1 cellular context compared by ENCODE assay signal in the genomic region with DNA sequence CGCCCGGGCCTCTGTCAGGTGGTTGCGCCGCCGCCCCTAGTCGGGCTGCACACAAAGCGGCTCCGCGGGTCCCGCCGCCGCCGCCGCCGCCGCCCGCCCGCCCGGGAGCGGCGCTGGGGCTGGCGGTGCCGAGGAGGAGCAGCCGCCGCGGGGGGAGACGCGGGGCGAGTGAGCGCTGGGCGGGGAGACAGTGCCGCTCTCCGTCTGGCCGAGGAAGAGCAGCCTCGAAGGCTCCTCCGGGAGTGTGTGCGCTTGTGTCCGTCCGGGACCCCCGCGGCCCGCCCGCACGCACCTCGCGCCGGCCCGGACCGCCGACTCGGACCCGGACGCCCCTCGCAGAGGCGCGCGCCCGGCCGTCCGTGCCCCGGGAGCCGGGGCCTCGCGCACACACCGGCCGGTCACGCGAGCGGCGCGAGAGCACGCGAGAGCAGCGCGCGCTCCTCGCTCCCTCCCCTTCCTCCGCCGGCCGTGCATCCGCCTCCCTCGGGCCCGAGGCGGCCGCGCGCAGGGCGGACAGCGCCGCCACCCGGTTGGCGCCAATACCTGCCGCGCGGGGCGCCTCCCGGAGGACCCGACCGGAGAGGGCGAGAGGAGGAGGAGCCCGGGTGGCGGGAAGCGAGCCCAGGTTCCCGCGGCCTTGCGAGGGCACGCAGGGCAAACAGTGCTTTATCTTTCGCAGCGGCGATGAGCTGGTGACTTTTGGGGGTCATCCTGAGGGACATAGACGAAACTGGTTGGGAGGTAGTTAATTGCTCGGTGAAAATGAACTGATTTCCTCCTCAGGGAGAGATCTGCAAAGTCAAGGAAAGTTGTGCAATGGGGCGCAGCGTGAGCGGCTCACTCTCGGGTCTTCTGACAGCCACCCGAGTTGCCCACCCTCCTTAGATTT.
TF ChIP-seq lines count a peak whose summit lies in the region.

A gene with protein sequence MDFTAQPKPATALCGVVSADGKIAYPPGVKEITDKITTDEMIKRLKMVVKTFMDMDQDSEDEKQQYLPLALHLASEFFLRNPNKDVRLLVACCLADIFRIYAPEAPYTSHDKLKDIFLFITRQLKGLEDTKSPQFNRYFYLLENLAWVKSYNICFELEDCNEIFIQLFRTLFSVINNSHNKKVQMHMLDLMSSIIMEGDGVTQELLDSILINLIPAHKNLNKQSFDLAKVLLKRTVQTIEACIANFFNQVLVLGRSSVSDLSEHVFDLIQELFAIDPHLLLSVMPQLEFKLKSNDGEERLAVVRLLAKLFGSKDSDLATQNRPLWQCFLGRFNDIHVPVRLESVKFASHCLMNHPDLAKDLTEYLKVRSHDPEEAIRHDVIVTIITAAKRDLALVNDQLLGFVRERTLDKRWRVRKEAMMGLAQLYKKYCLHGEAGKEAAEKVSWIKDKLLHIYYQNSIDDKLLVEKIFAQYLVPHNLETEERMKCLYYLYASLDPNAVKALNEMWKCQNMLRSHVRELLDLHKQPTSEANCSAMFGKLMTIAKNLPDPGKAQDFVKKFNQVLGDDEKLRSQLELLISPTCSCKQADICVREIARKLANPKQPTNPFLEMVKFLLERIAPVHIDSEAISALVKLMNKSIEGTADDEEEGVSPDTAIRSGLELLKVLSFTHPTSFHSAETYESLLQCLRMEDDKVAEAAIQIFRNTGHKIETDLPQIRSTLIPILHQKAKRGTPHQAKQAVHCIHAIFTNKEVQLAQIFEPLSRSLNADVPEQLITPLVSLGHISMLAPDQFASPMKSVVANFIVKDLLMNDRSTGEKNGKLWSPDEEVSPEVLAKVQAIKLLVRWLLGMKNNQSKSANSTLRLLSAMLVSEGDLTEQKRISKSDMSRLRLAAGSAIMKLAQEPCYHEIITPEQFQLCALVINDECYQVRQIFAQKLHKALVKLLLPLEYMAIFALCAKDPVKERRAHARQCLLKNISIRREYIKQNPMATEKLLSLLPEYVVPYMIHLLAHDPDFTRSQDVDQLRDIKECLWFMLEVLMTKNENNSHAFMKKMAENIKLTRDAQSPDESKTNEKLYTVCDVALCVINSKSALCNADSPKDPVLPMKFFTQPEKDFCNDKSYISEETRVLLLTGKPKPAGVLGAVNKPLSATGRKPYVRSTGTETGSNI (N-terminal part only) (minus strand): TSS at position 423 of the 889 bp plus-strand sequence. CDS start 1,334 bp downstream, outside the sequence.

TF ChIP-seq in WTC11, 78 proteins besides CTCF, POLR2A, EP300 and RAD21 (continued from another document and continues in another):
- TF ChIP-seq, protein P1, sequence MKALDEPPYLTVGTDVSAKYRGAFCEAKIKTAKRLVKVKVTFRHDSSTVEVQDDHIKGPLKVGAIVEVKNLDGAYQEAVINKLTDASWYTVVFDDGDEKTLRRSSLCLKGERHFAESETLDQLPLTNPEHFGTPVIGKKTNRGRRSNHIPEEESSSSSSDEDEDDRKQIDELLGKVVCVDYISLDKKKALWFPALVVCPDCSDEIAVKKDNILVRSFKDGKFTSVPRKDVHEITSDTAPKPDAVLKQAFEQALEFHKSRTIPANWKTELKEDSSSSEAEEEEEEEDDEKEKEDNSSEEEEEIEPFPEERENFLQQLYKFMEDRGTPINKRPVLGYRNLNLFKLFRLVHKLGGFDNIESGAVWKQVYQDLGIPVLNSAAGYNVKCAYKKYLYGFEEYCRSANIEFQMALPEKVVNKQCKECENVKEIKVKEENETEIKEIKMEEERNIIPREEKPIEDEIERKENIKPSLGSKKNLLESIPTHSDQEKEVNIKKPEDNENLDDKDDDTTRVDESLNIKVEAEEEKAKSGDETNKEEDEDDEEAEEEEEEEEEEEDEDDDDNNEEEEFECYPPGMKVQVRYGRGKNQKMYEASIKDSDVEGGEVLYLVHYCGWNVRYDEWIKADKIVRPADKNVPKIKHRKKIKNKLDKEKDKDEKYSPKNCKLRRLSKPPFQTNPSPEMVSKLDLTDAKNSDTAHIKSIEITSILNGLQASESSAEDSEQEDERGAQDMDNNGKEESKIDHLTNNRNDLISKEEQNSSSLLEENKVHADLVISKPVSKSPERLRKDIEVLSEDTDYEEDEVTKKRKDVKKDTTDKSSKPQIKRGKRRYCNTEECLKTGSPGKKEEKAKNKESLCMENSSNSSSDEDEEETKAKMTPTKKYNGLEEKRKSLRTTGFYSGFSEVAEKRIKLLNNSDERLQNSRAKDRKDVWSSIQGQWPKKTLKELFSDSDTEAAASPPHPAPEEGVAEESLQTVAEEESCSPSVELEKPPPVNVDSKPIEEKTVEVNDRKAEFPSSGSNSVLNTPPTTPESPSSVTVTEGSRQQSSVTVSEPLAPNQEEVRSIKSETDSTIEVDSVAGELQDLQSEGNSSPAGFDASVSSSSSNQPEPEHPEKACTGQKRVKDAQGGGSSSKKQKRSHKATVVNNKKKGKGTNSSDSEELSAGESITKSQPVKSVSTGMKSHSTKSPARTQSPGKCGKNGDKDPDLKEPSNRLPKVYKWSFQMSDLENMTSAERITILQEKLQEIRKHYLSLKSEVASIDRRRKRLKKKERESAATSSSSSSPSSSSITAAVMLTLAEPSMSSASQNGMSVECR (CRISPR knock-in tag; IDR thresholded peaks at IDR 0.05; ENCODE audit: borderline replicate concordance) = peak; percentile 58; the same call in 1 of the 2 replicates
- TF ChIP-seq, protein P2, sequence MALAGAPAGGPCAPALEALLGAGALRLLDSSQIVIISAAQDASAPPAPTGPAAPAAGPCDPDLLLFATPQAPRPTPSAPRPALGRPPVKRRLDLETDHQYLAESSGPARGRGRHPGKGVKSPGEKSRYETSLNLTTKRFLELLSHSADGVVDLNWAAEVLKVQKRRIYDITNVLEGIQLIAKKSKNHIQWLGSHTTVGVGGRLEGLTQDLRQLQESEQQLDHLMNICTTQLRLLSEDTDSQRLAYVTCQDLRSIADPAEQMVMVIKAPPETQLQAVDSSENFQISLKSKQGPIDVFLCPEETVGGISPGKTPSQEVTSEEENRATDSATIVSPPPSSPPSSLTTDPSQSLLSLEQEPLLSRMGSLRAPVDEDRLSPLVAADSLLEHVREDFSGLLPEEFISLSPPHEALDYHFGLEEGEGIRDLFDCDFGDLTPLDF (CRISPR knock-in tag; IDR thresholded peaks at IDR 0.05) = no peak
- TF ChIP-seq, protein P3, sequence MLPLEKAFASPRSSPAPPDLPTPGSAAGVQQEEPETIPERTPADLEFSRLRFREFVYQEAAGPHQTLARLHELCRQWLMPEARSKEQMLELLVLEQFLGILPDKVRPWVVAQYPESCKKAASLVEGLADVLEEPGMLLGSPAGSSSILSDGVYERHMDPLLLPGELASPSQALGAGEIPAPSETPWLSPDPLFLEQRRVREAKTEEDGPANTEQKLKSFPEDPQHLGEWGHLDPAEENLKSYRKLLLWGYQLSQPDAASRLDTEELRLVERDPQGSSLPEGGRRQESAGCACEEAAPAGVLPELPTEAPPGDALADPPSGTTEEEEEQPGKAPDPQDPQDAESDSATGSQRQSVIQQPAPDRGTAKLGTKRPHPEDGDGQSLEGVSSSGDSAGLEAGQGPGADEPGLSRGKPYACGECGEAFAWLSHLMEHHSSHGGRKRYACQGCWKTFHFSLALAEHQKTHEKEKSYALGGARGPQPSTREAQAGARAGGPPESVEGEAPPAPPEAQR (CRISPR knock-in tag; IDR thresholded peaks at IDR 0.05) = no peak
- 0 out of 2 replicates have a peak, but pooled peaks have one; percentile 14 for TF ChIP-seq ZNF423 (CRISPR knock-in tag; IDR thresholded peaks at IDR 0.05)
- no peak; the same call in 1 of the 2 replicates for TF ChIP-seq ELF4 (CRISPR knock-in tag; IDR thresholded peaks at IDR 0.05; ENCODE audit: low read depth)
- TF ChIP-seq, protein P4, sequence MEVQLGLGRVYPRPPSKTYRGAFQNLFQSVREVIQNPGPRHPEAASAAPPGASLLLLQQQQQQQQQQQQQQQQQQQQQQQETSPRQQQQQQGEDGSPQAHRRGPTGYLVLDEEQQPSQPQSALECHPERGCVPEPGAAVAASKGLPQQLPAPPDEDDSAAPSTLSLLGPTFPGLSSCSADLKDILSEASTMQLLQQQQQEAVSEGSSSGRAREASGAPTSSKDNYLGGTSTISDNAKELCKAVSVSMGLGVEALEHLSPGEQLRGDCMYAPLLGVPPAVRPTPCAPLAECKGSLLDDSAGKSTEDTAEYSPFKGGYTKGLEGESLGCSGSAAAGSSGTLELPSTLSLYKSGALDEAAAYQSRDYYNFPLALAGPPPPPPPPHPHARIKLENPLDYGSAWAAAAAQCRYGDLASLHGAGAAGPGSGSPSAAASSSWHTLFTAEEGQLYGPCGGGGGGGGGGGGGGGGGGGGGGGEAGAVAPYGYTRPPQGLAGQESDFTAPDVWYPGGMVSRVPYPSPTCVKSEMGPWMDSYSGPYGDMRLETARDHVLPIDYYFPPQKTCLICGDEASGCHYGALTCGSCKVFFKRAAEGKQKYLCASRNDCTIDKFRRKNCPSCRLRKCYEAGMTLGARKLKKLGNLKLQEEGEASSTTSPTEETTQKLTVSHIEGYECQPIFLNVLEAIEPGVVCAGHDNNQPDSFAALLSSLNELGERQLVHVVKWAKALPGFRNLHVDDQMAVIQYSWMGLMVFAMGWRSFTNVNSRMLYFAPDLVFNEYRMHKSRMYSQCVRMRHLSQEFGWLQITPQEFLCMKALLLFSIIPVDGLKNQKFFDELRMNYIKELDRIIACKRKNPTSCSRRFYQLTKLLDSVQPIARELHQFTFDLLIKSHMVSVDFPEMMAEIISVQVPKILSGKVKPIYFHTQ (CRISPR knock-in tag; IDR thresholded peaks at IDR 0.05) = no peak
- TF ChIP-seq, protein P5, sequence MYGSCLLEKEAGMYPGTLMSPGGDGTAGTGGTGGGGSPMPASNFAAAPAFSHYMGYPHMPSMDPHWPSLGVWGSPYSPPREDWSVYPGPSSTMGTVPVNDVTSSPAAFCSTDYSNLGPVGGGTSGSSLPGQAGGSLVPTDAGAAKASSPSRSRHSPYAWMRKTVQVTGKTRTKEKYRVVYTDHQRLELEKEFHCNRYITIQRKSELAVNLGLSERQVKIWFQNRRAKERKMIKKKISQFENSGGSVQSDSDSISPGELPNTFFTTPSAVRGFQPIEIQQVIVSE (CRISPR knock-in tag; IDR thresholded peaks at IDR 0.05; ENCODE audit: borderline replicate concordance) = no peak
- no peak for TF ChIP-seq NR2C2 (CRISPR knock-in tag; IDR thresholded peaks at IDR 0.05)
- TF ChIP-seq, protein P6, sequence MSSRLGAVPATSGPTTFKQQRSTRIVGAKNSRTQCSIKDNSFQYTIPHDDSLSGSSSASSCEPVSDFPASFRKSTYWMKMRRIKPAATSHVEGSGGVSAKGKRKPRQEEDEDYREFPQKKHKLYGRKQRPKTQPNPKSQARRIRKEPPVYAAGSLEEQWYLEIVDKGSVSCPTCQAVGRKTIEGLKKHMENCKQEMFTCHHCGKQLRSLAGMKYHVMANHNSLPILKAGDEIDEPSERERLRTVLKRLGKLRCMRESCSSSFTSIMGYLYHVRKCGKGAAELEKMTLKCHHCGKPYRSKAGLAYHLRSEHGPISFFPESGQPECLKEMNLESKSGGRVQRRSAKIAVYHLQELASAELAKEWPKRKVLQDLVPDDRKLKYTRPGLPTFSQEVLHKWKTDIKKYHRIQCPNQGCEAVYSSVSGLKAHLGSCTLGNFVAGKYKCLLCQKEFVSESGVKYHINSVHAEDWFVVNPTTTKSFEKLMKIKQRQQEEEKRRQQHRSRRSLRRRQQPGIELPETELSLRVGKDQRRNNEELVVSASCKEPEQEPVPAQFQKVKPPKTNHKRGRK (CRISPR knock-in tag; IDR thresholded peaks at IDR 0.05; ENCODE audit: borderline replicate concordance) = no peak
- peak; percentile 82 for TF ChIP-seq CREM (CRISPR knock-in tag; IDR thresholded peaks at IDR 0.05)
- TF ChIP-seq MYBL2 (CRISPR knock-in tag; IDR thresholded peaks at IDR 0.05) = no peak; the same call in 1 of the 2 replicates
- peak; percentile 81; the same call in 1 of the 2 replicates for TF ChIP-seq ZNF232 (CRISPR knock-in tag; IDR thresholded peaks at IDR 0.05)
- TF ChIP-seq, protein P7, sequence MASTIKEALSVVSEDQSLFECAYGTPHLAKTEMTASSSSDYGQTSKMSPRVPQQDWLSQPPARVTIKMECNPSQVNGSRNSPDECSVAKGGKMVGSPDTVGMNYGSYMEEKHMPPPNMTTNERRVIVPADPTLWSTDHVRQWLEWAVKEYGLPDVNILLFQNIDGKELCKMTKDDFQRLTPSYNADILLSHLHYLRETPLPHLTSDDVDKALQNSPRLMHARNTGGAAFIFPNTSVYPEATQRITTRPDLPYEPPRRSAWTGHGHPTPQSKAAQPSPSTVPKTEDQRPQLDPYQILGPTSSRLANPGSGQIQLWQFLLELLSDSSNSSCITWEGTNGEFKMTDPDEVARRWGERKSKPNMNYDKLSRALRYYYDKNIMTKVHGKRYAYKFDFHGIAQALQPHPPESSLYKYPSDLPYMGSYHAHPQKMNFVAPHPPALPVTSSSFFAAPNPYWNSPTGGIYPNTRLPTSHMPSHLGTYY (CRISPR knock-in tag; IDR thresholded peaks at IDR 0.05) = no peak
- TF ChIP-seq, protein P8, sequence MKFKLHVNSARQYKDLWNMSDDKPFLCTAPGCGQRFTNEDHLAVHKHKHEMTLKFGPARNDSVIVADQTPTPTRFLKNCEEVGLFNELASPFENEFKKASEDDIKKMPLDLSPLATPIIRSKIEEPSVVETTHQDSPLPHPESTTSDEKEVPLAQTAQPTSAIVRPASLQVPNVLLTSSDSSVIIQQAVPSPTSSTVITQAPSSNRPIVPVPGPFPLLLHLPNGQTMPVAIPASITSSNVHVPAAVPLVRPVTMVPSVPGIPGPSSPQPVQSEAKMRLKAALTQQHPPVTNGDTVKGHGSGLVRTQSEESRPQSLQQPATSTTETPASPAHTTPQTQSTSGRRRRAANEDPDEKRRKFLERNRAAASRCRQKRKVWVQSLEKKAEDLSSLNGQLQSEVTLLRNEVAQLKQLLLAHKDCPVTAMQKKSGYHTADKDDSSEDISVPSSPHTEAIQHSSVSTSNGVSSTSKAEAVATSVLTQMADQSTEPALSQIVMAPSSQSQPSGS (CRISPR knock-in tag; IDR thresholded peaks at IDR 0.05; ENCODE audit: borderline replicate concordance, low read depth) = no peak
- TF ChIP-seq ZNF263 (CRISPR knock-in tag; IDR thresholded peaks at IDR 0.05; ENCODE audit: low read depth) = peak; percentile 67
- TF ChIP-seq NFYB (CRISPR knock-in tag; conservative IDR thresholded peaks at IDR 0.05; ENCODE audit: low read depth) = no peak
- TF ChIP-seq TP53 (CRISPR knock-in tag; IDR thresholded peaks at IDR 0.05) = peak; percentile 81; the same call in 1 of the 2 replicates
- TF ChIP-seq NR3C1 (CRISPR knock-in tag; conservative IDR thresholded peaks at IDR 0.05; ENCODE audit: low read depth) = peak; percentile 68; the same call in 1 of the 2 replicates
- TF ChIP-seq, protein P9, sequence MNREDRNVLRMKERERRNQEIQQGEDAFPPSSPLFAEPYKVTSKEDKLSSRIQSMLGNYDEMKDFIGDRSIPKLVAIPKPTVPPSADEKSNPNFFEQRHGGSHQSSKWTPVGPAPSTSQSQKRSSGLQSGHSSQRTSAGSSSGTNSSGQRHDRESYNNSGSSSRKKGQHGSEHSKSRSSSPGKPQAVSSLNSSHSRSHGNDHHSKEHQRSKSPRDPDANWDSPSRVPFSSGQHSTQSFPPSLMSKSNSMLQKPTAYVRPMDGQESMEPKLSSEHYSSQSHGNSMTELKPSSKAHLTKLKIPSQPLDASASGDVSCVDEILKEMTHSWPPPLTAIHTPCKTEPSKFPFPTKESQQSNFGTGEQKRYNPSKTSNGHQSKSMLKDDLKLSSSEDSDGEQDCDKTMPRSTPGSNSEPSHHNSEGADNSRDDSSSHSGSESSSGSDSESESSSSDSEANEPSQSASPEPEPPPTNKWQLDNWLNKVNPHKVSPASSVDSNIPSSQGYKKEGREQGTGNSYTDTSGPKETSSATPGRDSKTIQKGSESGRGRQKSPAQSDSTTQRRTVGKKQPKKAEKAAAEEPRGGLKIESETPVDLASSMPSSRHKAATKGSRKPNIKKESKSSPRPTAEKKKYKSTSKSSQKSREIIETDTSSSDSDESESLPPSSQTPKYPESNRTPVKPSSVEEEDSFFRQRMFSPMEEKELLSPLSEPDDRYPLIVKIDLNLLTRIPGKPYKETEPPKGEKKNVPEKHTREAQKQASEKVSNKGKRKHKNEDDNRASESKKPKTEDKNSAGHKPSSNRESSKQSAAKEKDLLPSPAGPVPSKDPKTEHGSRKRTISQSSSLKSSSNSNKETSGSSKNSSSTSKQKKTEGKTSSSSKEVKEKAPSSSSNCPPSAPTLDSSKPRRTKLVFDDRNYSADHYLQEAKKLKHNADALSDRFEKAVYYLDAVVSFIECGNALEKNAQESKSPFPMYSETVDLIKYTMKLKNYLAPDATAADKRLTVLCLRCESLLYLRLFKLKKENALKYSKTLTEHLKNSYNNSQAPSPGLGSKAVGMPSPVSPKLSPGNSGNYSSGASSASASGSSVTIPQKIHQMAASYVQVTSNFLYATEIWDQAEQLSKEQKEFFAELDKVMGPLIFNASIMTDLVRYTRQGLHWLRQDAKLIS (CRISPR knock-in tag; IDR thresholded peaks at IDR 0.05; ENCODE audit: borderline replicate concordance) = 0 out of 2 replicates have a peak, but pooled peaks have one; percentile 75
